ENCODE assay signal across 17 cellular contexts in the genomic region with DNA sequence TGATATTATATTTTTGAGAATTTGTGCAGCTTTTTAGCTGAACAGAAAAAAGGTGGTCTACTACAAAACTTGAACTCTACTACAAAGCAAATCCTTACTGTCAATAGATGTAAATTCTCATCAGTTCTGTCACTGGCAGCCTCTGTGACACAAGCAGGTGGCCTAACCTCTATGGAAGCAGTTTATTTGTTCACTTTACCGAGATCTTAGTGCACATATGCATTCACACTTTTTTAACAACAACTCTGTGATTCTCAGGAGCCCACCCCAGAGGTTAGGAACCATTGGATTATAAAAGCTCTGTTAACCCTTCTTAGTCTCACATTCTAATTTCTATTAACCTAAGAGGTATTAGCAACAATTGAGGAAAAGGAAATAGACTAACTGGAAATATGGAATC.
"Had no signal": no experiment of that assay in that cellular context is flagged by ENCODE, and none has a peak within 500 bp of the region (broad histone marks: within the 10 kb centered on the region; RNA-seq: fewer than 3 reads in every experiment).

No MANE protein-coding gene starts in this region.

- H3K27ac ChIP-seq: adrenal gland, parathyroid adenoma, right lobe of liver, testis, VCaP had no signal

- H3K79me2 ChIP-seq: parathyroid adenoma had no signal

- H3K27me3 Mint-ChIP-seq: dendritic cell treated with granulocyte-macrophage colony-stimulating factor and Interleukin-4, amounts not matched to agents 40 ng/mL and 50 ng/mL, for 4 days; naive thymus-derived CD8-positive, alpha-beta T cell; type B pancreatic cell had no signal

- H2AFZ ChIP-seq: parathyroid adenoma had no signal

- H3K4me1 ChIP-seq: adrenal gland, parathyroid adenoma, right lobe of liver, testis had no signal

- H3K4me3 ChIP-seq: adrenal gland, right lobe of liver, testis had no signal

- H3K27me3 ChIP-seq: adrenal gland, right lobe of liver, testis had no signal

- H3K9ac ChIP-seq: parathyroid adenoma had no signal

- H3K9me3 ChIP-seq: right lobe of liver, testis had no signal

- H3K9me3 Mint-ChIP-seq: type B pancreatic cell had no signal

- H3K36me3 Mint-ChIP-seq: activated naive CD4-positive, alpha-beta T cell treated with anti-CD3 and anti-CD28 coated beads, Interleukin-2, amount 50 U/mL, for 72 hours; type B pancreatic cell had no signal

- H3K36me3 ChIP-seq: adrenal gland, right lobe of liver had no signal

- FAIRE-seq: bronchial epithelial cell had no signal

- H3K4me3 Mint-ChIP-seq: dendritic cell treated with granulocyte-macrophage colony-stimulating factor and Interleukin-4, amounts not matched to agents 40 ng/mL and 50 ng/mL, for 4 days; naive thymus-derived CD8-positive, alpha-beta T cell; type B pancreatic cell had no signal

- H3K27ac Mint-ChIP-seq: activated naive CD4-positive, alpha-beta T cell treated with anti-CD3 and anti-CD28 coated beads, Interleukin-2, amount 50 U/mL, for 72 hours; dendritic cell treated with granulocyte-macrophage colony-stimulating factor and Interleukin-4, amounts not matched to agents 40 ng/mL and 50 ng/mL, for 4 days; naive thymus-derived CD8-positive, alpha-beta T cell; type B pancreatic cell had no signal

- DNase-seq: activated CD4-positive, CD25-positive, alpha-beta regulatory T cell treated with anti-CD3 and anti-CD28 coated beads, Interleukin-2, amount 50 U/mL, for 72 hours; activated gamma-delta T cell treated with Interleukin-2 at 50 U/mL for 16 hours; adrenal gland; effector memory CD4-positive, alpha-beta T cell; mesendoderm; naive thymus-derived CD8-positive, alpha-beta T cell; right lobe of liver; small intestine; stimulated activated CD4-positive, alpha-beta T cell treated with anti-CD3 and anti-CD28 coated beads, Interleukin-15, amount 100 ng/mL, for 24 hours; stimulated activated CD4-positive, alpha-beta T cell treated with anti-CD3 and anti-CD28 coated beads, Interleukin-2, amount 100 ng/mL, for 48 hours; testis had no signal
